ENCODE assay signal across 1 cellular context in the genomic region with DNA sequence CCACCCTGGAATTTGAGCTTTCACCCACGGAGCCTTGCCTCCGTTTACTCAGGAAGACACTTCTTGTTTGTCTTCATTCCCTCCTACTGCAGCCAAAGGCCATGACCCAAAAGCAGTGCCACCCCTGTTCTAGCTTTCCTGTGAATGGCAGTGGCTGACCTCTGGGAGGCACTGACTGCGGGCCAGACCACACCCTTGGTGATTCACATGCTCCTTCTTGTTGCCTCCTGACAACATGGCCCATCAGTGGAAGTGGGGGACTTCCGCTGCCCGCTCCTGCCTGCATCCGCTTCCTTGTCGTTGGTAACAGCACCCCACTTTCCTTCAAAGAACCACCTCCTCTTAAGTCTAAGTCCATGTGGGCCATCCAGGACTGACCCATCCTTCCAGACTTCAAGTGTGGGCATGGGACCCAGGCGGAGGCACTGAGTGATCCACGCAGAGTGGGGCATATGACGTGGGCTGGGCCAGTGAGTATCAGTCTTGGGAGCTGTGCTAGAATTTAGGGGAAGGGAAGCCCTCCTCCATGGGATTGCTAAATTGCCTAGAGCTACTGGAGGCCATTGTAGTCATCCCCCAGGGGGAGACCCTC.
TF ChIP-seq lines count a peak whose summit lies in the region.

No MANE protein-coding gene starts in this region.

TF ChIP-seq in HepG2, 621 proteins besides CTCF, POLR2A, EP300 and RAD21 (continues in another document):
- TF ChIP-seq CREB1 (IDR thresholded peaks at IDR 0.05) (peak; percentile 10; the same call in 1 of the 2 replicates), CREB1 (CRISPR knock-in tag; IDR thresholded peaks at IDR 0.05) (no peak), STAT5B (CRISPR knock-in tag; IDR thresholded peaks at IDR 0.05) (no peak), THAP9 (CRISPR knock-in tag; IDR thresholded peaks at IDR 0.05; ENCODE audit: borderline replicate concordance) (no peak), MYNN (CRISPR knock-in tag; IDR thresholded peaks at IDR 0.05; ENCODE audit: low read depth) (no peak), ZNF784 (CRISPR knock-in tag; IDR thresholded peaks at IDR 0.05; ENCODE audit: borderline replicate concordance) (no peak), ZFP91 (CRISPR knock-in tag; IDR thresholded peaks at IDR 0.05; ENCODE audit: borderline replicate concordance) (no peak), SSRP1 (CRISPR knock-in tag; IDR thresholded peaks at IDR 0.05) (no peak), ISX (CRISPR knock-in tag; conservative IDR thresholded peaks at IDR 0.05) (no peak), HCFC1 (IDR thresholded peaks at IDR 0.05; ENCODE audit: low read depth, low read length) (no peak), TERF1 (CRISPR knock-in tag; IDR thresholded peaks at IDR 0.05) (no peak), ZNF234 (CRISPR knock-in tag; conservative IDR thresholded peaks at IDR 0.05) (no peak), ZNF660 (CRISPR knock-in tag; IDR thresholded peaks at IDR 0.05; ENCODE audit: borderline replicate concordance, low read depth) (no peak), FOSL2 (CRISPR knock-in tag; IDR thresholded peaks at IDR 0.05) (no peak), ZMAT3 (CRISPR knock-in tag; conservative IDR thresholded peaks at IDR 0.05) (no peak), MAF1 (CRISPR knock-in tag; IDR thresholded peaks at IDR 0.05; ENCODE audit: borderline replicate concordance) (no peak), MXD3 (CRISPR knock-in tag; IDR thresholded peaks at IDR 0.05) (no peak), KDM2A (CRISPR knock-in tag; IDR thresholded peaks at IDR 0.05; ENCODE audit: borderline replicate concordance, low read depth) (no peak), NKX3-1 (CRISPR knock-in tag; IDR thresholded peaks at IDR 0.05) (no peak), ZNF180 (CRISPR knock-in tag; IDR thresholded peaks at IDR 0.05; ENCODE audit: borderline replicate concordance, low read depth) (no peak), MEIS1 (CRISPR knock-in tag; IDR thresholded peaks at IDR 0.05; ENCODE audit: borderline replicate concordance) (no peak)
- TF ChIP-seq, protein P1, sequence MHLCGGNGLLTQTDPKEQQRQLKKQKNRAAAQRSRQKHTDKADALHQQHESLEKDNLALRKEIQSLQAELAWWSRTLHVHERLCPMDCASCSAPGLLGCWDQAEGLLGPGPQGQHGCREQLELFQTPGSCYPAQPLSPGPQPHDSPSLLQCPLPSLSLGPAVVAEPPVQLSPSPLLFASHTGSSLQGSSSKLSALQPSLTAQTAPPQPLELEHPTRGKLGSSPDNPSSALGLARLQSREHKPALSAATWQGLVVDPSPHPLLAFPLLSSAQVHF (CRISPR knock-in tag; IDR thresholded peaks at IDR 0.05): no peak
- TF ChIP-seq, protein P2, sequence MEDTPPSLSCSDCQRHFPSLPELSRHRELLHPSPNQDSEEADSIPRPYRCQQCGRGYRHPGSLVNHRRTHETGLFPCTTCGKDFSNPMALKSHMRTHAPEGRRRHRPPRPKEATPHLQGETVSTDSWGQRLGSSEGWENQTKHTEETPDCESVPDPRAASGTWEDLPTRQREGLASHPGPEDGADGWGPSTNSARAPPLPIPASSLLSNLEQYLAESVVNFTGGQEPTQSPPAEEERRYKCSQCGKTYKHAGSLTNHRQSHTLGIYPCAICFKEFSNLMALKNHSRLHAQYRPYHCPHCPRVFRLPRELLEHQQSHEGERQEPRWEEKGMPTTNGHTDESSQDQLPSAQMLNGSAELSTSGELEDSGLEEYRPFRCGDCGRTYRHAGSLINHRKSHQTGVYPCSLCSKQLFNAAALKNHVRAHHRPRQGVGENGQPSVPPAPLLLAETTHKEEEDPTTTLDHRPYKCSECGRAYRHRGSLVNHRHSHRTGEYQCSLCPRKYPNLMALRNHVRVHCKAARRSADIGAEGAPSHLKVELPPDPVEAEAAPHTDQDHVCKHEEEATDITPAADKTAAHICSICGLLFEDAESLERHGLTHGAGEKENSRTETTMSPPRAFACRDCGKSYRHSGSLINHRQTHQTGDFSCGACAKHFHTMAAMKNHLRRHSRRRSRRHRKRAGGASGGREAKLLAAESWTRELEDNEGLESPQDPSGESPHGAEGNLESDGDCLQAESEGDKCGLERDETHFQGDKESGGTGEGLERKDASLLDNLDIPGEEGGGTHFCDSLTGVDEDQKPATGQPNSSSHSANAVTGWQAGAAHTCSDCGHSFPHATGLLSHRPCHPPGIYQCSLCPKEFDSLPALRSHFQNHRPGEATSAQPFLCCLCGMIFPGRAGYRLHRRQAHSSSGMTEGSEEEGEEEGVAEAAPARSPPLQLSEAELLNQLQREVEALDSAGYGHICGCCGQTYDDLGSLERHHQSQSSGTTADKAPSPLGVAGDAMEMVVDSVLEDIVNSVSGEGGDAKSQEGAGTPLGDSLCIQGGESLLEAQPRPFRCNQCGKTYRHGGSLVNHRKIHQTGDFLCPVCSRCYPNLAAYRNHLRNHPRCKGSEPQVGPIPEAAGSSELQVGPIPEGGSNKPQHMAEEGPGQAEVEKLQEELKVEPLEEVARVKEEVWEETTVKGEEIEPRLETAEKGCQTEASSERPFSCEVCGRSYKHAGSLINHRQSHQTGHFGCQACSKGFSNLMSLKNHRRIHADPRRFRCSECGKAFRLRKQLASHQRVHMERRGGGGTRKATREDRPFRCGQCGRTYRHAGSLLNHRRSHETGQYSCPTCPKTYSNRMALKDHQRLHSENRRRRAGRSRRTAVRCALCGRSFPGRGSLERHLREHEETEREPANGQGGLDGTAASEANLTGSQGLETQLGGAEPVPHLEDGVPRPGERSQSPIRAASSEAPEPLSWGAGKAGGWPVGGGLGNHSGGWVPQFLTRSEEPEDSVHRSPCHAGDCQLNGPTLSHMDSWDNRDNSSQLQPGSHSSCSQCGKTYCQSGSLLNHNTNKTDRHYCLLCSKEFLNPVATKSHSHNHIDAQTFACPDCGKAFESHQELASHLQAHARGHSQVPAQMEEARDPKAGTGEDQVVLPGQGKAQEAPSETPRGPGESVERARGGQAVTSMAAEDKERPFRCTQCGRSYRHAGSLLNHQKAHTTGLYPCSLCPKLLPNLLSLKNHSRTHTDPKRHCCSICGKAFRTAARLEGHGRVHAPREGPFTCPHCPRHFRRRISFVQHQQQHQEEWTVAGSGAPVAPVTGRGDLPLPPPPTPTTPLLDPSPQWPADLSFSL (CRISPR knock-in tag; IDR thresholded peaks at IDR 0.05): 0 out of 2 replicates have a peak, but pooled peaks have one; percentile 29
- TF ChIP-seq, protein P3, sequence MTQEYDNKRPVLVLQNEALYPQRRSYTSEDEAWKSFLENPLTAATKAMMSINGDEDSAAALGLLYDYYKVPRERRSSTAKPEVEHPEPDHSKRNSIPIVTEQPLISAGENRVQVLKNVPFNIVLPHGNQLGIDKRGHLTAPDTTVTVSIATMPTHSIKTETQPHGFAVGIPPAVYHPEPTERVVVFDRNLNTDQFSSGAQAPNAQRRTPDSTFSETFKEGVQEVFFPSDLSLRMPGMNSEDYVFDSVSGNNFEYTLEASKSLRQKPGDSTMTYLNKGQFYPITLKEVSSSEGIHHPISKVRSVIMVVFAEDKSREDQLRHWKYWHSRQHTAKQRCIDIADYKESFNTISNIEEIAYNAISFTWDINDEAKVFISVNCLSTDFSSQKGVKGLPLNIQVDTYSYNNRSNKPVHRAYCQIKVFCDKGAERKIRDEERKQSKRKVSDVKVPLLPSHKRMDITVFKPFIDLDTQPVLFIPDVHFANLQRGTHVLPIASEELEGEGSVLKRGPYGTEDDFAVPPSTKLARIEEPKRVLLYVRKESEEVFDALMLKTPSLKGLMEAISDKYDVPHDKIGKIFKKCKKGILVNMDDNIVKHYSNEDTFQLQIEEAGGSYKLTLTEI (CRISPR knock-in tag; conservative IDR thresholded peaks at IDR 0.05): no peak
- TF ChIP-seq, protein P4, sequence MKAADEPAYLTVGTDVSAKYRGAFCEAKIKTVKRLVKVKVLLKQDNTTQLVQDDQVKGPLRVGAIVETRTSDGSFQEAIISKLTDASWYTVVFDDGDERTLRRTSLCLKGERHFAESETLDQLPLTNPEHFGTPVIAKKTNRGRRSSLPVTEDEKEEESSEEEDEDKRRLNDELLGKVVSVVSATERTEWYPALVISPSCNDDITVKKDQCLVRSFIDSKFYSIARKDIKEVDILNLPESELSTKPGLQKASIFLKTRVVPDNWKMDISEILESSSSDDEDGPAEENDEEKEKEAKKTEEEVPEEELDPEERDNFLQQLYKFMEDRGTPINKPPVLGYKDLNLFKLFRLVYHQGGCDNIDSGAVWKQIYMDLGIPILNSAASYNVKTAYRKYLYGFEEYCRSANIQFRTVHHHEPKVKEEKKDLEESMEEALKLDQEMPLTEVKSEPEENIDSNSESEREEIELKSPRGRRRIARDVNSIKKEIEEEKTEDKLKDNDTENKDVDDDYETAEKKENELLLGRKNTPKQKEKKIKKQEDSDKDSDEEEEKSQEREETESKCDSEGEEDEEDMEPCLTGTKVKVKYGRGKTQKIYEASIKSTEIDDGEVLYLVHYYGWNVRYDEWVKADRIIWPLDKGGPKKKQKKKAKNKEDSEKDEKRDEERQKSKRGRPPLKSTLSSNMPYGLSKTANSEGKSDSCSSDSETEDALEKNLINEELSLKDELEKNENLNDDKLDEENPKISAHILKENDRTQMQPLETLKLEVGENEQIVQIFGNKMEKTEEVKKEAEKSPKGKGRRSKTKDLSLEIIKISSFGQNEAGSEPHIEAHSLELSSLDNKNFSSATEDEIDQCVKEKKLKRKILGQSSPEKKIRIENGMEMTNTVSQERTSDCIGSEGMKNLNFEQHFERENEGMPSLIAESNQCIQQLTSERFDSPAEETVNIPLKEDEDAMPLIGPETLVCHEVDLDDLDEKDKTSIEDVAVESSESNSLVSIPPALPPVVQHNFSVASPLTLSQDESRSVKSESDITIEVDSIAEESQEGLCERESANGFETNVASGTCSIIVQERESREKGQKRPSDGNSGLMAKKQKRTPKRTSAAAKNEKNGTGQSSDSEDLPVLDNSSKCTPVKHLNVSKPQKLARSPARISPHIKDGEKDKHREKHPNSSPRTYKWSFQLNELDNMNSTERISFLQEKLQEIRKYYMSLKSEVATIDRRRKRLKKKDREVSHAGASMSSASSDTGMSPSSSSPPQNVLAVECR (CRISPR knock-in tag; IDR thresholded peaks at IDR 0.05; ENCODE audit: borderline replicate concordance): peak; percentile 15; the same call in 1 of the 2 replicates
